ENCODE assay signal across 13 cellular contexts in the genomic region with DNA sequence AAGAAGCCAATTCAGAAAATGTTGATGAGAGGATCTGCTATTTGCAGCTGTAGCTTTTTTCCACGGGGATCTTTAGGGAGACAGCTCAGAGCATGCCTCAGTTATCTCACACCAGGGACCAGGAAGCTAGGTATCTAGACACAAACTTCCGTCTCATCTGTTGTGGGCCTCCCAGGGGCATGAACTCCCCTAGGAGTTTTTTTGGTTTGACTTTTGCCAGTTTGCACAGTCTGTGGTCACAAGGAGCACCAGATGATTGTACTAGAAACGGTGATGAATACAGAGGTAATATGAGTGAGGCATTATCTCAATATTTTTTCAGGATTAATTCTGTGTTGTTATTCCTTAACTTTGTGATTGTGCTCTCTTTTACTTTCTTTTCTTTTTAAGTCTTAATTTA.
"Had no signal": no experiment of that assay in that cellular context is flagged by ENCODE, and none has a peak within 500 bp of the region (broad histone marks: within the 10 kb centered on the region; RNA-seq: fewer than 3 reads in every experiment).

No MANE protein-coding gene starts in this region.

- H3K27ac Mint-ChIP-seq: activated CD8-positive, alpha-beta T cell treated with anti-CD3 and anti-CD28 coated beads for 36 hours; activated T-cell treated with anti-CD3 and anti-CD28 coated beads, Interleukin-2, amount 50 U/mL, for 72 hours; neural progenitor cell had no signal

- H3K4me3 ChIP-seq: dorsolateral prefrontal cortex, esophagus muscularis mucosa, neural progenitor cell, pancreas, suprapubic skin had no signal

- H3K9me3 ChIP-seq: esophagus muscularis mucosa, pancreas, suprapubic skin had no signal

- H3K27me3 Mint-ChIP-seq: activated CD8-positive, alpha-beta T cell treated with anti-CD3 and anti-CD28 coated beads for 36 hours had no signal

- H3K36me3 ChIP-seq: esophagus muscularis mucosa, neural progenitor cell, pancreas, suprapubic skin had no signal

- ATAC-seq: activated CD8-positive, alpha-beta T cell treated with anti-CD3 and anti-CD28 coated beads for 36 hours; activated T-cell treated with anti-CD3 and anti-CD28 coated beads, Interleukin-2, amount 50 U/mL, for 72 hours; pancreas had no signal

- DNase-seq: activated CD4-positive, alpha-beta T cell treated with anti-CD3 and anti-CD28 coated beads for 1 hour; activated CD8-positive, alpha-beta memory T cell treated with anti-CD3 and anti-CD28 coated beads, Interleukin-2, amount 50 U/mL, for 4 hours; activated CD8-positive, alpha-beta T cell treated with anti-CD3 and anti-CD28 coated beads for 36 hours; activated T-cell treated with anti-CD3 and anti-CD28 coated beads, Interleukin-2, amount 50 U/mL, for 72 hours; aorta; dorsolateral prefrontal cortex; hypothalamus; pancreas; stimulated activated CD4-positive, alpha-beta T cell treated with anti-CD3 and anti-CD28 coated beads, Interleukin-12 subunit alpha, Interleukin-12 subunit beta, amount 100 ng/mL, for 4 hours; stimulated activated naive CD4-positive, alpha-beta T cell treated with Interleukin-2 at 50 U/mL for 16 hours had no signal

- H3K4me1 ChIP-seq: esophagus muscularis mucosa, pancreas, suprapubic skin had no signal

- H3K4me3 Mint-ChIP-seq: activated CD8-positive, alpha-beta T cell treated with anti-CD3 and anti-CD28 coated beads for 36 hours; activated T-cell treated with anti-CD3 and anti-CD28 coated beads, Interleukin-2, amount 50 U/mL, for 72 hours; neural progenitor cell had no signal
